ENCODE assay signal across 17 cellular contexts in genomic region chr5:24598926-24599325, GRCh38.
"Had no signal": no experiment of that assay in that cellular context is flagged by ENCODE, and none has a peak within 500 bp of the region (broad histone marks: within the 10 kb centered on the region; RNA-seq: fewer than 3 reads in every experiment).

No MANE protein-coding gene starts in this region.

- DNase-seq: activated CD4-positive, alpha-beta memory T cell treated with anti-CD3 and anti-CD28 coated beads for 36 hours; activated CD4-positive, CD25-positive, alpha-beta regulatory T cell treated with anti-CD3 and anti-CD28 coated beads, Interleukin-2, amount 50 U/mL, for 72 hours; activated CD8-positive, alpha-beta memory T cell treated with anti-CD3 and anti-CD28 coated beads, Interleukin-2, amount 10 ng/mL, durations not matched to agents 7 days and 5 days; activated naive CD4-positive, alpha-beta T cell treated with anti-CD3 and anti-CD28 coated beads for 36 hours; activated naive CD8-positive, alpha-beta T cell treated with anti-CD3 and anti-CD28 coated beads, Interleukin-2, amount 50 U/mL, for 24 hours; activated T-cell treated with anti-CD3 and anti-CD28 coated beads, Interleukin-2, amount 50 U/mL, for 1 hour; aorta; dermis blood vessel endothelial cell; heart left ventricle; immature natural killer cell; ovary; right lobe of liver; stimulated activated CD4-positive, alpha-beta T cell treated with anti-CD3 and anti-CD28 coated beads, Interleukin-4, amount 100 ng/mL, for 4 hours; stimulated activated CD8-positive, alpha-beta memory T cell treated with anti-CD3 and anti-CD28 coated beads, Interleukin-4, amount 100 ng/mL, for 48 hours; stimulated activated naive CD4-positive, alpha-beta T cell treated with Interleukin-2 at 50 U/mL for 16 hours; substantia nigra had no signal

- ATAC-seq: activated CD8-positive, alpha-beta memory T cell treated with anti-CD3 and anti-CD28 coated beads, Interleukin-2, amount 10 ng/mL, durations not matched to agents 7 days and 5 days; activated naive CD8-positive, alpha-beta T cell treated with anti-CD3 and anti-CD28 coated beads, Interleukin-2, amount 50 U/mL, for 24 hours; heart left ventricle; right lobe of liver had no signal

- FAIRE-seq: frontal cortex had no signal
